In genomic region chr10:11328264-11329054, GRCh38 we compare ENCODE assay signal across 8 cellular contexts.
A peak's percentile ranks its signal among the peaks of the same experiment; 100 is the strongest.
DNase-seq lines count a peak whose midpoint lies in the region; ATAC-seq and TF ChIP-seq lines count a peak whose summit lies in the region.

No MANE protein-coding gene starts in this region.

- H3K4me3 ChIP-seq in heart left ventricle (peak overlapping the region in 1 of 12 donors; percentile 6), sigmoid colon (no peak overlapping the region)

- WGBS in heart left ventricle, 4 donors, result 54 to 56% (median 54%) methylated on average over 17 of the region's 17 CpGs
- 81 to 87% methylated on average over 17 of the region's 17 CpGs for WGBS in sigmoid colon, 2 donors

- H3K4me3 Mint-ChIP-seq in HFFc6 (no peak overlapping the region), MCF 10A (ENCODE audit: unreplicated experiment) (no peak overlapping the region)
- H3K4me3 Mint-ChIP-seq in activated CD4-positive, alpha-beta memory T cell treated with anti-CD3 and anti-CD28 coated beads for 36 hours, result no peak overlapping the region
- H3K4me3 Mint-ChIP-seq in stimulated activated memory B cell treated with anti-CD40 and anti-IgM and Interleukin-4, amounts not matched to agents 10 μg/mL and 1 μg/mL and 100 μg/mL, for 72 hours, result no peak overlapping the region

- POLR2A ChIA-PET in activated CD4-positive, alpha-beta memory T cell treated with anti-CD3 and anti-CD28 coated beads for 36 hours (lab: Charles Lee), result interaction anchor here (0.6 kb wide), 1 partner anchor 111 kb away, joined by 4 read pairs; no protein-coding TSS in a partner anchor
- POLR2A ChIA-PET in MCF 10A (lab: Yijun Ruan, JAX), result no interaction called here

- H3K27me3 ChIP-seq in heart left ventricle, result no peaks in the 10 kb centered on the region
- H3K27me3 ChIP-seq in sigmoid colon, result no peaks in the 10 kb centered on the region

- H3K36me3 Mint-ChIP-seq in HFFc6 (ENCODE audit: low read depth), result no peaks in the 10 kb centered on the region
- H3K36me3 Mint-ChIP-seq in activated CD4-positive, alpha-beta memory T cell treated with anti-CD3 and anti-CD28 coated beads for 36 hours, result peaks cover 55% of the 10 kb centered on the region
- peaks cover 80% of the 10 kb centered on the region for H3K36me3 Mint-ChIP-seq in stimulated activated memory B cell treated with anti-CD40 and anti-IgM and Interleukin-4, amounts not matched to agents 10 μg/mL and 1 μg/mL and 100 μg/mL, for 72 hours
- H3K36me3 Mint-ChIP-seq in MCF 10A (ENCODE audit: insufficient read depth, unreplicated experiment), result no peaks in the 10 kb centered on the region

- H3K27ac ChIP-seq in heart left ventricle (peak overlapping the region; percentile 30 to 69 (median 50)), sigmoid colon (peak overlapping the region in 1 of 4 donors; percentile 21)

- H3K4me1 Mint-ChIP-seq in HFFc6 (ENCODE audit: low read depth) (peaks cover 16% of the 10 kb centered on the region), MCF 10A (ENCODE audit: insufficient read depth, unreplicated experiment) (peaks cover 16% of the 10 kb centered on the region)
- peaks cover 33% of the 10 kb centered on the region for H3K4me1 Mint-ChIP-seq in activated CD4-positive, alpha-beta memory T cell treated with anti-CD3 and anti-CD28 coated beads for 36 hours (ENCODE audit: low read depth)
- peaks cover 28% of the 10 kb centered on the region for H3K4me1 Mint-ChIP-seq in stimulated activated memory B cell treated with anti-CD40 and anti-IgM and Interleukin-4, amounts not matched to agents 10 μg/mL and 1 μg/mL and 100 μg/mL, for 72 hours

- no peak for TF ChIP-seq POLR2A in heart left ventricle (IDR thresholded peaks at IDR 0.05)
- TF ChIP-seq POLR2A in sigmoid colon (IDR thresholded peaks at IDR 0.05), result no peak

- ATAC-seq in heart left ventricle, result peak; percentile 38 to 69 (median 64)
- ATAC-seq in stimulated activated memory B cell treated with anti-CD40 and anti-IgM and Interleukin-4, amounts not matched to agents 10 μg/mL and 1 μg/mL and 100 μg/mL, for 72 hours, result no peak
- ATAC-seq in GM21381 (IDR thresholded peaks at IDR 0.05; ENCODE audit: unreplicated experiment), result no peak

- no peak for TF ChIP-seq EP300 in sigmoid colon (IDR thresholded peaks at IDR 0.05)

- H3K36me3 ChIP-seq in heart left ventricle (peaks cover 0 to 90% (median 33%) of the 10 kb centered on the region in 9 donors), sigmoid colon (peaks cover 0 to 58% (median 2%) of the 10 kb centered on the region in 4 donors)

- TF ChIP-seq CTCF in HFFc6 (IDR thresholded peaks at IDR 0.05) (no peak), heart left ventricle (IDR thresholded peaks at IDR 0.05) (no peak), MCF 10A (IDR thresholded peaks at IDR 0.05; ENCODE audit: unreplicated experiment) (no peak), sigmoid colon (IDR thresholded peaks at IDR 0.05) (no peak)

- no peaks in the 10 kb centered on the region for H3K9me3 ChIP-seq in heart left ventricle
- H3K9me3 ChIP-seq in sigmoid colon, result no peaks in the 10 kb centered on the region

- H3K27me3 Mint-ChIP-seq in HFFc6 (ENCODE audit: insufficient read depth), result no peaks in the 10 kb centered on the region; the same call in 1 of the 2 replicates
- no peaks in the 10 kb centered on the region for H3K27me3 Mint-ChIP-seq in activated CD4-positive, alpha-beta memory T cell treated with anti-CD3 and anti-CD28 coated beads for 36 hours
- H3K27me3 Mint-ChIP-seq in stimulated activated memory B cell treated with anti-CD40 and anti-IgM and Interleukin-4, amounts not matched to agents 10 μg/mL and 1 μg/mL and 100 μg/mL, for 72 hours, result no peaks in the 10 kb centered on the region
- no peaks in the 10 kb centered on the region for H3K27me3 Mint-ChIP-seq in MCF 10A (ENCODE audit: insufficient read depth, unreplicated experiment)

- CTCF ChIA-PET in activated CD4-positive, alpha-beta memory T cell treated with anti-CD3 and anti-CD28 coated beads for 36 hours (lab: Charles Lee), result no interaction called here
- CTCF ChIA-PET in MCF 10A (lab: Yijun Ruan, JAX), result no interaction called here

- H3K27ac Mint-ChIP-seq in HFFc6, result peak overlapping the region; percentile 40; the same call in 1 of the 2 replicates
- H3K27ac Mint-ChIP-seq in activated CD4-positive, alpha-beta memory T cell treated with anti-CD3 and anti-CD28 coated beads for 36 hours, result peak overlapping the region; percentile 63
- peak overlapping the region; percentile 51 for H3K27ac Mint-ChIP-seq in stimulated activated memory B cell treated with anti-CD40 and anti-IgM and Interleukin-4, amounts not matched to agents 10 μg/mL and 1 μg/mL and 100 μg/mL, for 72 hours
- H3K27ac Mint-ChIP-seq in MCF 10A (ENCODE audit: low read depth, unreplicated experiment), result no peak overlapping the region

- H3K4me1 ChIP-seq in heart left ventricle (peaks cover 10 to 52% (median 39%) of the 10 kb centered on the region in 12 donors), sigmoid colon (peaks cover 0 to 9% (median 2%) of the 10 kb centered on the region in 4 donors)

- BruUV-seq in MCF 10A (replicated peaks; lab: Mats Ljungman, UMichigan), result no TSS peak

- H3K9me3 Mint-ChIP-seq in HFFc6 (no peaks in the 10 kb centered on the region; the same call in 1 of the 2 replicates), MCF 10A (ENCODE audit: unreplicated experiment) (no peaks in the 10 kb centered on the region)
- no peaks in the 10 kb centered on the region for H3K9me3 Mint-ChIP-seq in activated CD4-positive, alpha-beta memory T cell treated with anti-CD3 and anti-CD28 coated beads for 36 hours
- no peaks in the 10 kb centered on the region for H3K9me3 Mint-ChIP-seq in stimulated activated memory B cell treated with anti-CD40 and anti-IgM and Interleukin-4, amounts not matched to agents 10 μg/mL and 1 μg/mL and 100 μg/mL, for 72 hours

- intact Hi-C loops in activated CD4-positive, alpha-beta memory T cell treated with anti-CD3 and anti-CD28 coated beads for 36 hours (cut with micrococcal nuclease), result no loop called here
- intact Hi-C loops in heart left ventricle (cut with DNase I), result no loop called here
- intact Hi-C loops in MCF 10A (cut with micrococcal nuclease), result no loop called here
- intact Hi-C loops in sigmoid colon (cut with DNase I), result no loop called here

- DNase-seq in HFFc6 (no peak), heart left ventricle (peak in 1 of 5 donors; percentile 57), MCF 10A (ENCODE audit: unreplicated experiment) (no peak), sigmoid colon (no peak)
- no peak for DNase-seq in activated CD4-positive, alpha-beta memory T cell treated with anti-CD3 and anti-CD28 coated beads for 36 hours
- DNase-seq in activated CD8-positive, alpha-beta memory T cell treated with anti-CD3 and anti-CD28 coated beads, Interleukin-2, amount 50 U/mL, for 48 hours, result no peak

Comparison
In these comparisons a context has a peak if more than half of its experiments do, and no peak if none do; other contexts are left out.
1. ATAC-seq: peak in heart left ventricle (4 of 4); none in stimulated activated memory B cell treated with anti-CD40 and anti-IgM and Interleukin-4, amounts not matched to agents 10 μg/mL and 1 μg/mL and 100 μg/mL, for 72 hours (single experiment) and GM21381 (single experiment).